21 cellular contexts compared by ENCODE assay signal in the genomic region with DNA sequence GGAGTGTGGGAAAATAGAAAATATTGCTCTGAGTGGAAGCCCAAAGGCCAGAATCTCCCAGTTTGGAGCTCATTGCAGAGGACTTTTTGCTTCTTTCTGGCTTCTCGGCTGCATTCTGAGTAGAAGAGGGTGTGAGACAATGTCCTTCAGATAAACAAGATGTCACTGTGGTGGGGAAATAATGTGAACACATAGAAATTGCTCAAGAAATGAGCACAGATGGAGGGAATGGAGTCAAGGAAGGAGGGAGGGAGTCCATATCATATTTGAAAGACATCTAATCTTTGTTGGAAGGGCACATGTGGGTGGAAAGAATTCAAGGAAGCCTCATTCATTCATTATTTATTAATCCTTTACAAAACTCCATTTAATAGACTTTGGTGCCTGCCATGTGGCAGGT.
DNase-seq lines count a peak whose midpoint lies in the region; ATAC-seq, FAIRE-seq and TF ChIP-seq lines count a peak whose summit lies in the region.
"Had no signal": no experiment of that assay in that cellular context is flagged by ENCODE, and none has a peak within 500 bp of the region (broad histone marks: within the 10 kb centered on the region; RNA-seq: fewer than 3 reads in every experiment).

No MANE protein-coding gene starts in this region.

- TF ChIP-seq CTCF in MCF 10A (IDR thresholded peaks at IDR 0.05; ENCODE audit: unreplicated experiment): no peak
- TF ChIP-seq CTCF in mammary epithelial cell (conservative IDR thresholded peaks at IDR 0.05 in 1 of 2, IDR thresholded peaks at IDR 0.05 in 1 of 2; ENCODE audit: extremely low read depth in 1 of 2, insufficient read depth in 1 of 2, low read depth in 1 of 2, low read length in 2 of 2): no peak
- no peak for TF ChIP-seq CTCF in gastroesophageal sphincter (IDR thresholded peaks at IDR 0.05)
- no peak for TF ChIP-seq CTCF in gastrocnemius medialis (IDR thresholded peaks at IDR 0.05 in 4 of 5, conservative IDR thresholded peaks at IDR 0.05 in 1 of 5)

- H3K4me1 ChIP-seq in mammary epithelial cell (ENCODE audit: insufficient read depth, low read length) (no peaks in the 10 kb centered on the region), gastroesophageal sphincter (no peaks in the 10 kb centered on the region), gastrocnemius medialis (no peaks in the 10 kb centered on the region)
- H3K4me1 ChIP-seq: A549, Caco-2 had no signal

- no peak overlapping the region for H3K9ac ChIP-seq in mammary epithelial cell (ENCODE audit: insufficient read depth, low read length)
- H3K9ac ChIP-seq: BLaER1 treated with 17β-estradiol and CSF1 and Interleukin-3, amounts not matched to agents 10 nM and 100 nM had no signal

- H3K27ac ChIP-seq in mammary epithelial cell (ENCODE audit: insufficient read depth, low read depth, low read length) (no peak overlapping the region), gastroesophageal sphincter (no peak overlapping the region), gastrocnemius medialis (no peak overlapping the region)
- H3K27ac ChIP-seq: 22Rv1; A549; BLaER1 treated with 17β-estradiol and CSF1 and Interleukin-3, amounts not matched to agents 10 nM and 100 nM; C4-2B had no signal

- H3K4me2 ChIP-seq in mammary epithelial cell (ENCODE audit: insufficient read depth, low read depth, low read length): no peak overlapping the region
- H3K4me2 ChIP-seq: A549 had no signal

- H3K27me3 Mint-ChIP-seq in MCF 10A (ENCODE audit: insufficient read depth, unreplicated experiment): no peaks in the 10 kb centered on the region
- H3K27me3 Mint-ChIP-seq: B cell; CD4-positive, alpha-beta T cell had no signal

- no peaks in the 10 kb centered on the region for H3K36me3 Mint-ChIP-seq in MCF 10A (ENCODE audit: insufficient read depth, unreplicated experiment)
- H3K36me3 Mint-ChIP-seq: CD8-positive, alpha-beta T cell had no signal

- no peak for TF ChIP-seq EP300 in gastroesophageal sphincter (IDR thresholded peaks at IDR 0.05)

- ATAC-seq in gastroesophageal sphincter (peak; percentile 61), gastrocnemius medialis (no peak)
- ATAC-seq: A549; CD8-positive, alpha-beta T cell had no signal

- H3K27me3 ChIP-seq in mammary epithelial cell (ENCODE audit: insufficient read depth, low read length) (no peaks in the 10 kb centered on the region), gastroesophageal sphincter (no peaks in the 10 kb centered on the region), gastrocnemius medialis (no peaks in the 10 kb centered on the region)
- H3K27me3 ChIP-seq: BLaER1 treated with 17β-estradiol and CSF1 and Interleukin-3, amounts not matched to agents 10 nM and 100 nM had no signal

- intact Hi-C loops in MCF 10A (cut with micrococcal nuclease): no loop called here
- intact Hi-C loops in mammary epithelial cell (cut with micrococcal nuclease): no loop called here
- intact Hi-C loops in gastrocnemius medialis (cut with DNase I; ENCODE audit: low total_unique reads): no loop called here

- 92% methylated on average over 1 of the region's 1 CpG for WGBS in mammary epithelial cell (ENCODE audit: low coverage, missing lambda C conversion rate)
- WGBS in gastroesophageal sphincter (ENCODE audit: low coverage in 1 of 2), 2 donors: 69 to 100% methylated on average over 1 of the region's 1 CpG

- no peak overlapping the region for H3K4me3 ChIP-seq in mammary epithelial cell (replicated peaks in 1 of 3; ENCODE audit: insufficient read depth in 1 of 3, low read depth in 2 of 3, low read length in 3 of 3)
- H3K4me3 ChIP-seq in gastroesophageal sphincter: no peak overlapping the region
- no peak overlapping the region for H3K4me3 ChIP-seq in gastrocnemius medialis
- H3K4me3 ChIP-seq: A549; BLaER1 treated with 17β-estradiol and CSF1 and Interleukin-3, amounts not matched to agents 10 nM and 100 nM had no signal

- TF ChIP-seq POLR2A in gastroesophageal sphincter (IDR thresholded peaks at IDR 0.05) (no peak), gastrocnemius medialis (IDR thresholded peaks at IDR 0.05) (no peak)

- peak overlapping the region; percentile 13 for H3K27ac Mint-ChIP-seq in MCF 10A (ENCODE audit: low read depth, unreplicated experiment)
- H3K27ac Mint-ChIP-seq: B cell; CD4-positive, alpha-beta T cell; CD8-positive, alpha-beta T cell had no signal

- no peaks in the 10 kb centered on the region for H3K9me3 Mint-ChIP-seq in MCF 10A (ENCODE audit: unreplicated experiment)
- H3K9me3 Mint-ChIP-seq: CD4-positive, alpha-beta T cell; CD8-positive, alpha-beta T cell had no signal

- no peaks in the 10 kb centered on the region for H4K20me1 ChIP-seq in mammary epithelial cell (ENCODE audit: insufficient read depth, low read length)
- H4K20me1 ChIP-seq: BLaER1 treated with 17β-estradiol and CSF1 and Interleukin-3, amounts not matched to agents 10 nM and 100 nM had no signal

- H3K9me3 ChIP-seq in mammary epithelial cell (replicated peaks; ENCODE audit: insufficient read depth, low read length) (no peaks in the 10 kb centered on the region), gastroesophageal sphincter (no peaks in the 10 kb centered on the region), gastrocnemius medialis (no peaks in the 10 kb centered on the region)
- H3K9me3 ChIP-seq: A549, Caco-2 had no signal

- POLR2A ChIA-PET in MCF 10A (lab: Yijun Ruan, JAX): no interaction called here

- no peaks in the 10 kb centered on the region for H3K36me3 ChIP-seq in mammary epithelial cell (ENCODE audit: insufficient read depth, low read length)
- H3K36me3 ChIP-seq in gastroesophageal sphincter: no peaks in the 10 kb centered on the region
- H3K36me3 ChIP-seq in gastrocnemius medialis: no peaks in the 10 kb centered on the region
- H3K36me3 ChIP-seq: BLaER1 treated with 17β-estradiol and CSF1 and Interleukin-3, amounts not matched to agents 10 nM and 100 nM had no signal

- no peaks in the 10 kb centered on the region for H3K79me2 ChIP-seq in mammary epithelial cell (ENCODE audit: insufficient read depth, low read length)

- BruUV-seq in MCF 10A (replicated peaks; lab: Mats Ljungman, UMichigan): no TSS peak
- BruUV-seq in mammary epithelial cell (replicated peaks; lab: Mats Ljungman, UMichigan): no TSS peak

- in situ Hi-C loops in mammary epithelial cell (cut with MboI; ENCODE audit: low sequenced_read_pairs in 2 of 2): no loop called here
- in situ Hi-C loops in gastrocnemius medialis (cut with MboI; ENCODE audit: low sequenced_read_pairs in 4 of 4): no loop called here

- DNase-seq in MCF 10A (ENCODE audit: unreplicated experiment) (no peak), mammary epithelial cell (no peak), gastrocnemius medialis (no peak), HTR-8/SVneo (ENCODE audit: insufficient read length, low spot score) (no peak)
- DNase-seq: AML-193; Caco-2; Calu3; CD4-positive, alpha-beta T cell; CD8-positive, alpha-beta T cell; DMS79 treated with DMSO at 0.1 percent for 48 hours; GF-D8 had no signal

- dilution Hi-C loops in mammary epithelial cell (cut with HindIII; ENCODE audit: low sequenced_read_pairs): no loop called here

- CTCF ChIA-PET in MCF 10A (lab: Yijun Ruan, JAX) (no interaction called here), mammary epithelial cell (lab: Charles Lee; ENCODE audit: low non-redundant PET) (no interaction called here)

- H2AFZ ChIP-seq in mammary epithelial cell (ENCODE audit: low read depth, low read length): no peak overlapping the region

- FAIRE-seq in HTR-8/SVneo (lab: Jason Lieb, UNC): no peak
- FAIRE-seq: A549, D721Med, G401.6, GM12891, GM19239 had no signal

- no peak overlapping the region for H3K4me3 Mint-ChIP-seq in MCF 10A (ENCODE audit: unreplicated experiment)
- H3K4me3 Mint-ChIP-seq: B cell; CD4-positive, alpha-beta T cell; CD8-positive, alpha-beta T cell had no signal

- no peaks in the 10 kb centered on the region for H3K4me1 Mint-ChIP-seq in MCF 10A (ENCODE audit: insufficient read depth, unreplicated experiment)
- H3K4me1 Mint-ChIP-seq: B cell had no signal
